Comparison of ENCODE assay signal across 21 cellular contexts in the genomic region with DNA sequence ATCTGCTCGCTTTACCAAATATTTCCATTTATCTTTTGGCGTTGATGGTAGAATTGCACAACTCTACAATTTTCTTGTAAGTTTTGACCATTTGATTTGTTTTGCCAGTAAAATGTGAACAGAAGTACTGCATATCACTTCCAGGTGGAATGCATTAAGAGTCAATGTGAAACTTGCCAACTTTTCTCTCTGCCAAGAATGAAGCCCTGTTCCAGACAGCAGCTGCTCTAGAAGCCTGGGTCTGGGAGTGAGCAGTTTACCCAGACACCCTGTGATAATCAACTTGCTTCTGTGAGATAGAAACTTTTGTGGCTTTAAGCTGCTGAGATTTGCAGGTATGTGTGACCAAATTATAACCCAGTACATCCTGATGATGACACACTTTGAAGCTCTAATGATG.
DNase-seq lines count a peak whose midpoint lies in the region; ATAC-seq lines count a peak whose summit lies in the region.
"Had no signal": no experiment of that assay in that cellular context is flagged by ENCODE, and none has a peak within 500 bp of the region (broad histone marks: within the 10 kb centered on the region; RNA-seq: fewer than 3 reads in every experiment).

No MANE protein-coding gene starts in this region.

- DNase-seq in DMS 273 (lab: John Stamatoyannopoulos, UW; ENCODE audit: unreplicated experiment) (peak; percentile 35), NCI-H2171 treated with DMSO at 0.1 percent for 48 hours (lab: John Stamatoyannopoulos, UW) (peak; percentile 23), astrocyte of the hippocampus (ENCODE audit: low read depth, low spot score) (peak; percentile 61), myocyte (ENCODE audit: low read depth) (peak; percentile 8), mucosa of gallbladder (ENCODE audit: low spot score) (no peak), MV-4-11 (lab: John Stamatoyannopoulos, UW) (no peak), hypothalamus (lab: John Stamatoyannopoulos, UW) (no peak)
- DNase-seq: activated CD4-positive, alpha-beta memory T cell treated with anti-CD3 and anti-CD28 coated beads, Interleukin-2, amount 10 ng/mL, durations not matched to agents 7 days and 5 days; activated CD4-positive, CD25-positive, alpha-beta regulatory T cell; activated naive CD8-positive, alpha-beta T cell treated with anti-CD3 and anti-CD28 coated beads, Interleukin-2, amount 10 ng/mL, durations not matched to agents 7 days and 5 days; brain microvascular endothelial cell; CD4-positive, alpha-beta memory T cell; DMS153; effector CD8-positive, alpha-beta T cell; kidney glomerular epithelial cell; NCI-H1417 treated with DMSO at 0.1 percent for 48 hours; small intestine; stimulated activated CD4-positive, alpha-beta T cell treated with anti-CD3 and anti-CD28 coated beads, Interleukin-1b, Interleukin-23, amount 100 ng/mL, for 48 hours; T1000; transverse colon had no signal

- no peak for ATAC-seq in HG02973 (IDR thresholded peaks at IDR 0.05; ENCODE audit: unreplicated experiment)

Comparison
In these comparisons a context has a peak if more than half of its experiments do, and no peak if none do; other contexts are left out.
1. DNase-seq: peak in DMS 273 (single experiment), NCI-H2171 treated with DMSO at 0.1 percent for 48 hours (single experiment), astrocyte of the hippocampus (single experiment) and myocyte (single experiment); none in mucosa of gallbladder (single experiment), MV-4-11 (single experiment) and hypothalamus (0 of 51).